ENCODE assay signal across 21 cellular contexts in the genomic region with DNA sequence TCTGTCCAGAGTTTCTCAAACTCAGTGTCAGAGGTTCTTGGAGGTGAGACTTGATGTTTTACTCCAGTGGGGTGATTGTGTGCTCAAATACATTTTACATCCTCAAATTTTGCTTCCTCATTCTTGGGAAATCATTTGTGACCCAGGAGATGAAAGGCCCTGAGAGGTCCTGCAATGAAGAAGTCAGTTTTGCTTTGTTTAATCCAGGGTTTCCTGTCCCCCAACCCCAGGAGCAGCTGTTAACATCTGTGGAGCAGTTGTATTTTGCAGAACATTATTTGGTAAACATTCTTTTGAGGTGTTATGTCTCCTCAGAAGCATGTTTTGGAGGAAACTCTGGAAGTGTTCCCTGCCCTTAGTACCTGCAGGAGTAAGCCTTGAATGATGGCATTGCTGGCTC.
"Had no signal": no experiment of that assay in that cellular context is flagged by ENCODE, and none has a peak within 500 bp of the region (broad histone marks: within the 10 kb centered on the region; RNA-seq: fewer than 3 reads in every experiment).

No MANE protein-coding gene starts in this region.

- H3K27me3 ChIP-seq: tibial artery had no signal

- H3K4me3 ChIP-seq: tibial artery had no signal

- H3K36me3 ChIP-seq: tibial artery had no signal

- ATAC-seq: activated T-cell treated with anti-CD3 and anti-CD28 coated beads, Interleukin-2, amount 50 U/mL, for 4 hours; left ventricle myocardium superior; right cardiac atrium had no signal

- DNase-seq: activated CD4-positive, alpha-beta T cell treated with anti-CD3 and anti-CD28 coated beads for 4 hours; activated CD4-positive, alpha-beta T cell treated with anti-CD3 and anti-CD28 coated beads, Interleukin-2, amount 50 U/mL, for 48 hours; activated CD4-positive, CD25-positive, alpha-beta regulatory T cell; activated CD8-positive, alpha-beta memory T cell treated with anti-CD3 and anti-CD28 coated beads, Interleukin-2, amount 50 U/mL, for 48 hours; activated naive CD4-positive, alpha-beta T cell treated with Interleukin-2 at 50 U/mL for 16 hours; activated naive CD8-positive, alpha-beta T cell treated with anti-CD3 and anti-CD28 coated beads, Interleukin-2, amount 10 ng/mL, durations not matched to agents 7 days and 5 days; activated T-cell treated with anti-CD3 and anti-CD28 coated beads, Interleukin-2, amount 50 U/mL, for 4 hours; amygdala; cerebellar nuclear complex; dermis blood vessel endothelial cell; effector CD8-positive, alpha-beta T cell; erythroblast; foreskin melanocyte; left ventricle myocardium superior; mammary epithelial cell; midbrain; stimulated activated CD4-positive, alpha-beta T cell treated with anti-CD3 and anti-CD28 coated beads, Interleukin-12 subunit alpha, Interleukin-12 subunit beta, amount 100 ng/mL, for 4 hours; T-helper 1 cell; tibial artery had no signal

- H3K27ac ChIP-seq: parathyroid adenoma, tibial artery had no signal

- H3K9me3 ChIP-seq: tibial artery had no signal
